13 cellular contexts compared by ENCODE assay signal in genomic region chr5:34833090-34833489, GRCh38. TPM values are rescaled to one million over a fixed set of nuclear protein-coding genes. Genes with fewer than 3 reads are reported as not detected.
A peak's percentile ranks its signal among the peaks of the same experiment; 100 is the strongest.
DNase-seq lines count a peak whose midpoint lies in the region; ATAC-seq and TF ChIP-seq lines count a peak whose summit lies in the region.
"Had no signal": no experiment of that assay in that cellular context is flagged by ENCODE, and none has a peak within 500 bp of the region (broad histone marks: within the 10 kb centered on the region; RNA-seq: fewer than 3 reads in every experiment).

No MANE protein-coding gene starts in this region.

- H3K4me1 Mint-ChIP-seq in activated T-cell treated with anti-CD3 and anti-CD28 coated beads, Interleukin-2, amount 50 U/mL, for 72 hours (ENCODE audit: low read depth): peaks cover 1% of the 10 kb centered on the region
- H3K4me1 Mint-ChIP-seq in activated T-cell treated with anti-CD3 and anti-CD28 coated beads, Interleukin-2, amount 50 U/mL, for 4 hours (ENCODE audit: low read depth): no peaks in the 10 kb centered on the region
- peaks cover under 1% of the 10 kb centered on the region for H3K4me1 Mint-ChIP-seq in mesothelial cell of epicardium
- peaks cover 7% of the 10 kb centered on the region for H3K4me1 Mint-ChIP-seq in type B pancreatic cell (ENCODE audit: unreplicated experiment)
- H3K4me1 Mint-ChIP-seq in activated naive CD4-positive, alpha-beta T cell treated with anti-CD3 and anti-CD28 coated beads for 36 hours (ENCODE audit: low read depth): no peaks in the 10 kb centered on the region

- intact Hi-C loops in activated naive CD4-positive, alpha-beta T cell treated with anti-CD3 and anti-CD28 coated beads for 36 hours (cut with micrococcal nuclease): loop anchor here (10.0 kb wide), 1 partner anchor 828 kb away; the partner anchor contains the start of gene AMACR

- H3K4me3 Mint-ChIP-seq in activated T-cell treated with anti-CD3 and anti-CD28 coated beads, Interleukin-2, amount 50 U/mL, for 72 hours: no peak overlapping the region
- H3K4me3 Mint-ChIP-seq in activated T-cell treated with anti-CD3 and anti-CD28 coated beads, Interleukin-2, amount 50 U/mL, for 4 hours: no peak overlapping the region
- no peak overlapping the region for H3K4me3 Mint-ChIP-seq in mesothelial cell of epicardium
- H3K4me3 Mint-ChIP-seq in type B pancreatic cell: no peak overlapping the region
- no peak overlapping the region for H3K4me3 Mint-ChIP-seq in activated naive CD4-positive, alpha-beta T cell treated with anti-CD3 and anti-CD28 coated beads for 36 hours
- H3K4me3 Mint-ChIP-seq: H9 had no signal

- peak; percentile 27 to 69 for ATAC-seq in activated T-cell treated with anti-CD3 and anti-CD28 coated beads, Interleukin-2, amount 50 U/mL, for 72 hours (replicated peaks in 1 of 2)
- ATAC-seq in activated T-cell treated with anti-CD3 and anti-CD28 coated beads, Interleukin-2, amount 50 U/mL, for 4 hours: no peak

- DNase-seq in activated T-cell treated with anti-CD3 and anti-CD28 coated beads, Interleukin-2, amount 50 U/mL, for 72 hours: no peak
- no peak for DNase-seq in activated T-cell treated with anti-CD3 and anti-CD28 coated beads, Interleukin-2, amount 50 U/mL, for 4 hours
- DNase-seq in mesothelial cell of epicardium (ENCODE audit: low spot score in 2 of 2, unreplicated experiment in 2 of 2): no peak
- no peak for DNase-seq in type B pancreatic cell (ENCODE audit: extremely low spot score, unreplicated experiment)
- DNase-seq in activated naive CD4-positive, alpha-beta T cell treated with anti-CD3 and anti-CD28 coated beads for 36 hours: no peak
- no peak for DNase-seq in CD1c-positive myeloid dendritic cell (ENCODE audit: extremely low spot score)
- DNase-seq: 8988T; AML-193; CD4-positive, CD25-positive, alpha-beta regulatory T cell; GOT3; H9 had no signal

- CTCF ChIA-PET in activated naive CD4-positive, alpha-beta T cell treated with anti-CD3 and anti-CD28 coated beads for 36 hours (lab: Charles Lee): interaction anchor here (1.0 kb wide), 1 partner anchor 310 kb away, joined by 3 read pairs; no protein-coding TSS in a partner anchor

- H3K27ac Mint-ChIP-seq in activated T-cell treated with anti-CD3 and anti-CD28 coated beads, Interleukin-2, amount 50 U/mL, for 72 hours: no peak overlapping the region
- H3K27ac Mint-ChIP-seq in mesothelial cell of epicardium (peak overlapping the region; percentile 70), type B pancreatic cell (peak overlapping the region; percentile 18)
- H3K27ac Mint-ChIP-seq in activated naive CD4-positive, alpha-beta T cell treated with anti-CD3 and anti-CD28 coated beads for 36 hours: no peak overlapping the region
- H3K27ac Mint-ChIP-seq: CD4-positive, CD25-positive, alpha-beta regulatory T cell had no signal

- no peaks in the 10 kb centered on the region for H3K27me3 Mint-ChIP-seq in activated T-cell treated with anti-CD3 and anti-CD28 coated beads, Interleukin-2, amount 50 U/mL, for 72 hours (ENCODE audit: low read depth)
- H3K27me3 Mint-ChIP-seq in activated T-cell treated with anti-CD3 and anti-CD28 coated beads, Interleukin-2, amount 50 U/mL, for 4 hours (ENCODE audit: low read depth): peaks cover under 1% of the 10 kb centered on the region
- H3K27me3 Mint-ChIP-seq in mesothelial cell of epicardium (ENCODE audit: low read depth) (no peaks in the 10 kb centered on the region), type B pancreatic cell (no peaks in the 10 kb centered on the region)
- H3K27me3 Mint-ChIP-seq in activated naive CD4-positive, alpha-beta T cell treated with anti-CD3 and anti-CD28 coated beads for 36 hours (ENCODE audit: low read depth): no peaks in the 10 kb centered on the region
- H3K27me3 Mint-ChIP-seq: CD4-positive, CD25-positive, alpha-beta regulatory T cell had no signal

- H3K27ac ChIP-seq in VCaP: peak overlapping the region; percentile 87
- H3K27ac ChIP-seq: BLaER1 had no signal

- no peak for TF ChIP-seq CTCF in VCaP (conservative IDR thresholded peaks at IDR 0.05)
- no peak for TF ChIP-seq CTCF in mesothelial cell of epicardium (IDR thresholded peaks at IDR 0.05; ENCODE audit: unreplicated experiment)
- TF ChIP-seq CTCF in type B pancreatic cell (conservative IDR thresholded peaks at IDR 0.05): no peak

- no peaks in the 10 kb centered on the region for H3K9me3 Mint-ChIP-seq in activated T-cell treated with anti-CD3 and anti-CD28 coated beads, Interleukin-2, amount 50 U/mL, for 72 hours
- H3K9me3 Mint-ChIP-seq in activated T-cell treated with anti-CD3 and anti-CD28 coated beads, Interleukin-2, amount 50 U/mL, for 4 hours: no peaks in the 10 kb centered on the region
- H3K9me3 Mint-ChIP-seq in mesothelial cell of epicardium (peaks cover 5% of the 10 kb centered on the region), type B pancreatic cell (peaks cover 7% of the 10 kb centered on the region)
- H3K9me3 Mint-ChIP-seq in activated naive CD4-positive, alpha-beta T cell treated with anti-CD3 and anti-CD28 coated beads for 36 hours: no peaks in the 10 kb centered on the region

- H3K36me3 Mint-ChIP-seq in activated T-cell treated with anti-CD3 and anti-CD28 coated beads, Interleukin-2, amount 50 U/mL, for 72 hours (ENCODE audit: insufficient read depth in 2 of 2): no peaks in the 10 kb centered on the region
- no peaks in the 10 kb centered on the region for H3K36me3 Mint-ChIP-seq in activated T-cell treated with anti-CD3 and anti-CD28 coated beads, Interleukin-2, amount 50 U/mL, for 4 hours (ENCODE audit: insufficient read depth)
- peaks cover 53% of the 10 kb centered on the region for H3K36me3 Mint-ChIP-seq in mesothelial cell of epicardium
- peaks cover 12% of the 10 kb centered on the region for H3K36me3 Mint-ChIP-seq in type B pancreatic cell
- H3K36me3 Mint-ChIP-seq in activated naive CD4-positive, alpha-beta T cell treated with anti-CD3 and anti-CD28 coated beads for 36 hours (ENCODE audit: low read depth): no peaks in the 10 kb centered on the region
- H3K36me3 Mint-ChIP-seq: CD4-positive, CD25-positive, alpha-beta regulatory T cell had no signal

RNA-seq across cellular contexts. Expression of gene TTC23L, which starts 5.9 kb away (rescaled TPM):
- under 1 TPM; 0.56 to 0.58 TPM for total RNA-seq in activated T-cell treated with anti-CD3 and anti-CD28 coated beads, Interleukin-2, amount 50 U/mL, for 72 hours
- total RNA-seq in activated T-cell treated with anti-CD3 and anti-CD28 coated beads, Interleukin-2, amount 50 U/mL, for 4 hours: under 1 TPM in 1 of 3 donors, not detected in 2; 0.10 TPM
- total RNA-seq in mesothelial cell of epicardium (2.4 to 2.7 TPM (median 2.6 TPM) in 3 replicates), type B pancreatic cell (ENCODE audit: low replicate concordance) (1.8 and 2.1 TPM in 2 replicates)
- total RNA-seq in activated naive CD4-positive, alpha-beta T cell treated with anti-CD3 and anti-CD28 coated beads for 36 hours: under 1 TPM; 0.42 to 0.43 TPM
- total RNA-seq: CD4-positive, CD25-positive, alpha-beta regulatory T cell had no signal

Comparison
In these comparisons a context has a peak if more than half of its experiments do, and no peak if none do; other contexts are left out.
1. ATAC-seq: peak in activated T-cell treated with anti-CD3 and anti-CD28 coated beads, Interleukin-2, amount 50 U/mL, for 72 hours (2 of 2); none in activated T-cell treated with anti-CD3 and anti-CD28 coated beads, Interleukin-2, amount 50 U/mL, for 4 hours (0 of 2).
2. H3K27ac Mint-ChIP-seq: peak in mesothelial cell of epicardium (single experiment) and type B pancreatic cell (single experiment); none in activated T-cell treated with anti-CD3 and anti-CD28 coated beads, Interleukin-2, amount 50 U/mL, for 72 hours (single experiment) and activated naive CD4-positive, alpha-beta T cell treated with anti-CD3 and anti-CD28 coated beads for 36 hours (single experiment).